In genomic region chr10:43417950-43418768, GRCh38 we compare ENCODE assay signal across 9 cellular contexts. TPM values are rescaled to one million over a fixed set of nuclear protein-coding genes. Genes with fewer than 3 reads are reported as not detected.
DNase-seq lines count a peak whose midpoint lies in the region; ATAC-seq and TF ChIP-seq lines count a peak whose summit lies in the region.
"Had no signal": no experiment of that assay in that cellular context is flagged by ENCODE, and none has a peak within 500 bp of the region (broad histone marks: within the 10 kb centered on the region; RNA-seq: fewer than 3 reads in every experiment).

No MANE protein-coding gene starts in this region.

- no peaks in the 10 kb centered on the region for H3K9me3 ChIP-seq in CD4-positive, alpha-beta memory T cell (ENCODE audit: control insufficient read depth in 1 of 2, low read length in 2 of 2)
- no peaks in the 10 kb centered on the region for H3K9me3 ChIP-seq in vagina

- POLR2A ChIA-PET in CD4-positive, alpha-beta memory T cell (lab: Charles Lee; ENCODE audit: partially characterized antibody): interaction anchor here (0.7 to 4.9 kb wide), 7 partner anchors 9 to 280 kb away, joined by 3 to 106 read pairs (median 5); partner anchors contain the start of genes CSGALNACT2, HNRNPF and ZNF487

- H3K9me3 Mint-ChIP-seq in CD4-positive, alpha-beta memory T cell: no peaks in the 10 kb centered on the region

- TF ChIP-seq POLR2A in vagina (IDR thresholded peaks at IDR 0.05): no peak

- TF ChIP-seq CTCF in vagina (IDR thresholded peaks at IDR 0.05): no peak

- H3K4me1 ChIP-seq in CD4-positive, alpha-beta memory T cell (ENCODE audit: insufficient read depth, low read length): peaks cover 36% of the 10 kb centered on the region
- H3K4me1 ChIP-seq in vagina: peaks cover 15% of the 10 kb centered on the region

- H3K4me3 ChIP-seq in CD4-positive, alpha-beta memory T cell (ENCODE audit: low read length in 2 of 2): no peak overlapping the region
- no peak overlapping the region for H3K4me3 ChIP-seq in vagina

- ATAC-seq in GM21786 (IDR thresholded peaks at IDR 0.05; ENCODE audit: unreplicated experiment): peak; percentile 39
- no peak for ATAC-seq in GM18520 (IDR thresholded peaks at IDR 0.05; ENCODE audit: unreplicated experiment)
- ATAC-seq in HG03469 (IDR thresholded peaks at IDR 0.05; ENCODE audit: unreplicated experiment): no peak
- ATAC-seq: Panc1 had no signal

- H3K27me3 Mint-ChIP-seq in CD4-positive, alpha-beta memory T cell: no peaks in the 10 kb centered on the region

- no peaks in the 10 kb centered on the region for H3K27me3 ChIP-seq in CD4-positive, alpha-beta memory T cell (ENCODE audit: insufficient read depth, low read length)
- H3K27me3 ChIP-seq in vagina: no peaks in the 10 kb centered on the region

- H3K4me3 Mint-ChIP-seq in CD4-positive, alpha-beta memory T cell: peak overlapping the region; percentile 47 to 86 (median 70)

- CTCF ChIA-PET in CD4-positive, alpha-beta memory T cell (lab: Charles Lee; ENCODE audit: partially characterized antibody): interaction anchor here (1.0 to 2.7 kb wide), 5 partner anchors 8 to 28 kb away, joined by 3 to 18 read pairs (median 8); partner anchors contain the start of gene HNRNPF

- peak overlapping the region; percentile 40 for H3K27ac ChIP-seq in CD4-positive, alpha-beta memory T cell (ENCODE audit: low read depth, low read length)
- H3K27ac ChIP-seq in vagina: no peak overlapping the region

- no peaks in the 10 kb centered on the region for H3K36me3 ChIP-seq in CD4-positive, alpha-beta memory T cell (ENCODE audit: insufficient read depth, low read length)
- H3K36me3 ChIP-seq in vagina: no peaks in the 10 kb centered on the region

- peaks cover 0 to 1% of the 10 kb centered on the region in 2 donors for H3K36me3 Mint-ChIP-seq in CD4-positive, alpha-beta memory T cell

- H3K4me1 Mint-ChIP-seq in CD4-positive, alpha-beta memory T cell: peaks cover 17 to 48% (median 30%) of the 10 kb centered on the region in 4 donors

- H3K27ac Mint-ChIP-seq in CD4-positive, alpha-beta memory T cell: peak overlapping the region; percentile 86 to 96 (median 94)

- intact Hi-C loops in CD4-positive, alpha-beta memory T cell (cut with micrococcal nuclease): no loop called here
- intact Hi-C loops in vagina (cut with DNase I): no loop called here

- peak; percentile 46 to 76 (median 53) for DNase-seq in CD4-positive, alpha-beta memory T cell
- DNase-seq in T-helper 1 cell (peak in 3 of 5 donors; percentile 13 to 70 (median 26)), left kidney (ENCODE audit: low read depth, low spot score) (peak; percentile 17), vagina (ENCODE audit: extremely low spot score in 2 of 2) (no peak), ecto neural progenitor cell (ENCODE audit: low spot score) (no peak)

RNA-seq across cellular contexts. Expression of gene HNRNPF, which starts 9.2 kb away (rescaled TPM):
- 100 to 1,000 TPM; 204 to 206 TPM for total RNA-seq in CD4-positive, alpha-beta memory T cell
- polyA plus RNA-seq in CD4-positive, alpha-beta memory T cell: 100 to 1,000 TPM; 242 to 296 TPM
- total RNA-seq in vagina: 150 TPM

RNA-seq across cellular contexts. Expression of gene ZNF487, which starts 18.8 kb away (rescaled TPM):
- total RNA-seq in CD4-positive, alpha-beta memory T cell: 1 to 10 TPM; 3.1 to 5.6 TPM
- 1 to 10 TPM; 4.8 to 7.7 TPM for polyA plus RNA-seq in CD4-positive, alpha-beta memory T cell
- total RNA-seq in vagina: 4.2 TPM

RNA-seq across cellular contexts. Expression of gene FXYD4, which starts 46.7 kb away (rescaled TPM):
- total RNA-seq in CD4-positive, alpha-beta memory T cell: not detected
- not detected for polyA plus RNA-seq in CD4-positive, alpha-beta memory T cell
- total RNA-seq in vagina: not detected

Comparison
In these comparisons a context has a peak if more than half of its experiments do, and no peak if none do; other contexts are left out.
1. DNase-seq: peak in CD4-positive, alpha-beta memory T cell (5 of 5), T-helper 1 cell (3 of 5) and left kidney (single experiment); none in vagina (0 of 2) and ecto neural progenitor cell (single experiment).